Comparison of ENCODE assay signal across 25 cellular contexts in genomic region chr13:21310220-21310619, GRCh38.
DNase-seq lines count a peak whose midpoint lies in the region; ATAC-seq and TF ChIP-seq lines count a peak whose summit lies in the region.
"Had no signal": no experiment of that assay in that cellular context is flagged by ENCODE, and none has a peak within 500 bp of the region (broad histone marks: within the 10 kb centered on the region; RNA-seq: fewer than 3 reads in every experiment).

No MANE protein-coding gene starts in this region.

- in situ Hi-C loops in mammary epithelial cell (cut with MboI; ENCODE audit: low sequenced_read_pairs in 2 of 2): no loop called here

- BruUV-seq in mammary epithelial cell (replicated peaks; lab: Mats Ljungman, UMichigan): no TSS peak
- no TSS peak for BruUV-seq in Calu3 (replicated peaks; lab: Mats Ljungman, UMichigan)

- H2AFZ ChIP-seq in mammary epithelial cell (ENCODE audit: low read depth, low read length): no peak overlapping the region
- H2AFZ ChIP-seq in neural progenitor cell (replicated peaks): no peak overlapping the region

- H3K27ac Mint-ChIP-seq in neural progenitor cell (no peak overlapping the region), Calu3 (ENCODE audit: unreplicated experiment) (no peak overlapping the region)
- H3K27ac Mint-ChIP-seq: B cell, progenitor cell of endocrine pancreas, type B pancreatic cell had no signal

- no peak overlapping the region for H3K27ac ChIP-seq in RWPE1
- H3K27ac ChIP-seq in mammary epithelial cell (ENCODE audit: insufficient read depth, low read depth, low read length): peak overlapping the region; percentile 25
- no peak overlapping the region for H3K27ac ChIP-seq in neural progenitor cell
- H3K27ac ChIP-seq: esophagus muscularis mucosa, HL-60, left lung, skin epidermis had no signal

- H3K9me3 ChIP-seq in mammary epithelial cell (replicated peaks; ENCODE audit: insufficient read depth, low read length) (no peaks in the 10 kb centered on the region), neural progenitor cell (ENCODE audit: low read depth) (no peaks in the 10 kb centered on the region)
- H3K9me3 ChIP-seq: esophagus muscularis mucosa, left lung had no signal

- WGBS in mammary epithelial cell (ENCODE audit: low coverage, missing lambda C conversion rate): 17% methylated on average over 3 of the region's 3 CpGs

- H3F3A ChIP-seq in neural progenitor cell (ENCODE audit: low read depth): no peaks in the 10 kb centered on the region

- no peak overlapping the region for H3K9ac ChIP-seq in mammary epithelial cell (ENCODE audit: insufficient read depth, low read length)
- no peak overlapping the region for H3K9ac ChIP-seq in neural progenitor cell

- no peaks in the 10 kb centered on the region for H3K27me3 Mint-ChIP-seq in neural progenitor cell (ENCODE audit: insufficient read depth, low read depth)
- H3K27me3 Mint-ChIP-seq in Calu3 (ENCODE audit: unreplicated experiment): no peaks in the 10 kb centered on the region
- H3K27me3 Mint-ChIP-seq: B cell, progenitor cell of endocrine pancreas, type B pancreatic cell had no signal

- CTCF ChIA-PET in RWPE1 (lab: Yijun Ruan, JAX): no interaction called here
- CTCF ChIA-PET in mammary epithelial cell (lab: Charles Lee; ENCODE audit: low non-redundant PET): interaction anchor here (0.7 kb wide), 1 partner anchor 184 kb away, joined by 5 read pairs; no protein-coding TSS in a partner anchor
- CTCF ChIA-PET in Calu3 (lab: Charles Lee): no interaction called here

- no peak overlapping the region for H3K4me3 ChIP-seq in mammary epithelial cell (replicated peaks in 1 of 3; ENCODE audit: insufficient read depth in 1 of 3, low read depth in 2 of 3, low read length in 3 of 3)
- H3K4me3 ChIP-seq in neural progenitor cell: no peak overlapping the region
- H3K4me3 ChIP-seq: esophagus muscularis mucosa, left lung, skin epidermis had no signal

- dilution Hi-C loops in mammary epithelial cell (cut with HindIII; ENCODE audit: low sequenced_read_pairs): no loop called here

- H3K27me3 ChIP-seq in mammary epithelial cell (ENCODE audit: insufficient read depth, low read length) (no peaks in the 10 kb centered on the region), neural progenitor cell (no peaks in the 10 kb centered on the region)
- H3K27me3 ChIP-seq: esophagus muscularis mucosa, left lung had no signal

- peaks cover 4% of the 10 kb centered on the region for H3K36me3 Mint-ChIP-seq in neural progenitor cell
- no peaks in the 10 kb centered on the region for H3K36me3 Mint-ChIP-seq in Calu3 (ENCODE audit: insufficient read depth, unreplicated experiment)
- H3K36me3 Mint-ChIP-seq: type B pancreatic cell had no signal

- H3K4me2 ChIP-seq in mammary epithelial cell (ENCODE audit: insufficient read depth, low read depth, low read length) (no peak overlapping the region), neural progenitor cell (no peak overlapping the region)

- ATAC-seq in HG03039 (IDR thresholded peaks at IDR 0.05; ENCODE audit: unreplicated experiment): no peak
- ATAC-seq: left lung had no signal

- H3K4me1 Mint-ChIP-seq in neural progenitor cell (peaks cover 7% of the 10 kb centered on the region), Calu3 (ENCODE audit: low read depth, unreplicated experiment) (no peaks in the 10 kb centered on the region)
- H3K4me1 Mint-ChIP-seq: B cell had no signal

- peaks cover 2% of the 10 kb centered on the region for H3K36me3 ChIP-seq in mammary epithelial cell (ENCODE audit: insufficient read depth, low read length)
- no peaks in the 10 kb centered on the region for H3K36me3 ChIP-seq in neural progenitor cell
- H3K36me3 ChIP-seq: left lung had no signal

- POLR2A ChIA-PET in RWPE1 (lab: Yijun Ruan, JAX; ENCODE audit: low non-redundant PET): no interaction called here

- H4K20me1 ChIP-seq in mammary epithelial cell (ENCODE audit: insufficient read depth, low read length) (no peaks in the 10 kb centered on the region), neural progenitor cell (ENCODE audit: low read depth) (no peaks in the 10 kb centered on the region)

- H3K4me1 ChIP-seq in mammary epithelial cell (ENCODE audit: insufficient read depth, low read length) (peaks cover 6% of the 10 kb centered on the region), neural progenitor cell (no peaks in the 10 kb centered on the region)
- H3K4me1 ChIP-seq: esophagus muscularis mucosa, left lung had no signal

- H3K4me3 Mint-ChIP-seq in neural progenitor cell (no peak overlapping the region), Calu3 (ENCODE audit: low read depth, unreplicated experiment) (no peak overlapping the region)
- H3K4me3 Mint-ChIP-seq: B cell, type B pancreatic cell had no signal

- H3K9me3 Mint-ChIP-seq in neural progenitor cell (no peaks in the 10 kb centered on the region), Calu3 (ENCODE audit: low read depth, unreplicated experiment) (no peaks in the 10 kb centered on the region)
- H3K9me3 Mint-ChIP-seq: type B pancreatic cell had no signal

- TF ChIP-seq CTCF in RWPE1 (conservative IDR thresholded peaks at IDR 0.05; ENCODE audit: low read depth) (no peak), mammary epithelial cell (conservative IDR thresholded peaks at IDR 0.05 in 1 of 2, IDR thresholded peaks at IDR 0.05 in 1 of 2; ENCODE audit: extremely low read depth in 1 of 2, insufficient read depth in 1 of 2, low read depth in 1 of 2, low read length in 2 of 2) (no peak), neural progenitor cell (IDR thresholded peaks at IDR 0.05) (no peak), Calu3 (IDR thresholded peaks at IDR 0.05; ENCODE audit: unreplicated experiment) (no peak)

- DNase-seq in ELR (ENCODE audit: low read depth): peak; percentile 75
- DNase-seq in RWPE1 (ENCODE audit: low spot score): peak; percentile 38
- DNase-seq in mammary epithelial cell: peak; percentile 81
- DNase-seq in left kidney (ENCODE audit: low read depth, low spot score): peak; percentile 47
- DNase-seq in neural progenitor cell (ENCODE audit: low spot score): no peak
- no peak for DNase-seq in Calu3
- no peak for DNase-seq in iPS-NIHi11 (ENCODE audit: low spot score)
- DNase-seq: activated CD8-positive, alpha-beta memory T cell treated with anti-CD3 and anti-CD28 coated beads, Interleukin-2, amount 50 U/mL, for 4 hours; activated gamma-delta T cell treated with Interleukin-2 at 50 U/mL for 16 hours; cerebellar nuclear complex; COR-L47; effector CD4-positive, alpha-beta T cell; glutamatergic neuron; left lung; NCI-H526 treated with DMSO at 0.1 percent for 48 hours; Right ventricle myocardium superior; stimulated activated naive CD4-positive, alpha-beta T cell treated with Interleukin-2 at 50 U/mL for 16 hours; T-helper 1 cell had no signal

- H3K79me2 ChIP-seq in mammary epithelial cell (ENCODE audit: insufficient read depth, low read length) (peaks cover 3% of the 10 kb centered on the region), neural progenitor cell (ENCODE audit: low read depth) (no peaks in the 10 kb centered on the region)

- intact Hi-C loops in mammary epithelial cell (cut with micrococcal nuclease): no loop called here
- intact Hi-C loops in Calu3 (cut with micrococcal nuclease; ENCODE audit: unreplicated experiment): no loop called here

Comparison
In these comparisons a context has a peak if more than half of its experiments do, and no peak if none do; other contexts are left out.
1. DNase-seq: peak in ELR (single experiment), RWPE1 (single experiment), mammary epithelial cell (single experiment) and left kidney (single experiment); none in neural progenitor cell (single experiment), Calu3 (single experiment) and iPS-NIHi11 (single experiment).